In genomic region chr4:8157496-8157895, GRCh38 we compare ENCODE assay signal across 8 cellular contexts. TPM values are rescaled to one million over a fixed set of nuclear protein-coding genes. Genes with fewer than 3 reads are reported as not detected.
DNase-seq lines count a peak whose midpoint lies in the region; ATAC-seq, FAIRE-seq and TF ChIP-seq lines count a peak whose summit lies in the region.

No MANE protein-coding gene starts in this region.

- no peak for DNase-seq in activated naive CD4-positive, alpha-beta T cell treated with anti-CD3 and anti-CD28 coated beads, Interleukin-2, amount 10 ng/mL, durations not matched to agents 7 days and 5 days
- no peak for DNase-seq in activated naive CD4-positive, alpha-beta T cell treated with anti-CD3 and anti-CD28 coated beads, Interleukin-2, amount 50 U/mL, for 72 hours (ENCODE audit: low spot score in 2 of 2)
- no peak for DNase-seq in astrocyte (ENCODE audit: low read depth)
- peak; percentile 38 for DNase-seq in lung (ENCODE audit: low spot score)
- no peak for DNase-seq in type B pancreatic cell (ENCODE audit: extremely low spot score, unreplicated experiment)
- no peak for DNase-seq in RCC 7860 (ENCODE audit: low spot score)

- H3K4me3 Mint-ChIP-seq in activated naive CD4-positive, alpha-beta T cell treated with anti-CD3 and anti-CD28 coated beads, Interleukin-2, amount 10 ng/mL, durations not matched to agents 7 days and 5 days: peak overlapping the region; percentile 33
- peak overlapping the region; percentile 40 for H3K4me3 Mint-ChIP-seq in astrocyte (ENCODE audit: unreplicated experiment)
- H3K4me3 Mint-ChIP-seq in type B pancreatic cell: peak overlapping the region; percentile 28

- no peak for FAIRE-seq in astrocyte (lab: Jason Lieb, UNC)
- FAIRE-seq in RCC 7860 (lab: Jason Lieb, UNC): no peak

- H2AFZ ChIP-seq in astrocyte (ENCODE audit: low read depth, low read length): no peak overlapping the region

- no peaks in the 10 kb centered on the region for H4K20me1 ChIP-seq in astrocyte (ENCODE audit: insufficient read depth, low read length)

- H3K4me1 ChIP-seq in astrocyte (ENCODE audit: insufficient read depth, low read length) (peaks cover 4% of the 10 kb centered on the region), lung (ENCODE audit: control insufficient read depth in 2 of 2, insufficient read depth in 2 of 2, low read length in 2 of 2) (peaks cover 0 to 13% of the 10 kb centered on the region in 2 donors)

- no peak overlapping the region for H3K4me2 ChIP-seq in astrocyte (ENCODE audit: low read length)

- no peak overlapping the region for H3K9ac ChIP-seq in astrocyte (ENCODE audit: low read length)

- CTCF ChIA-PET in activated naive CD4-positive, alpha-beta T cell treated with anti-CD3 and anti-CD28 coated beads, Interleukin-2, amount 10 ng/mL, durations not matched to agents 7 days and 5 days (lab: Charles Lee): no interaction called here

- H3K4me3 ChIP-seq in astrocyte (ENCODE audit: insufficient read depth, low read depth, low read length) (no peak overlapping the region), lung (no peak overlapping the region)

- no peaks in the 10 kb centered on the region for H3K9me3 Mint-ChIP-seq in activated naive CD4-positive, alpha-beta T cell treated with anti-CD3 and anti-CD28 coated beads, Interleukin-2, amount 10 ng/mL, durations not matched to agents 7 days and 5 days
- H3K9me3 Mint-ChIP-seq in activated naive CD4-positive, alpha-beta T cell treated with anti-CD3 and anti-CD28 coated beads, Interleukin-2, amount 50 U/mL, for 72 hours: no peaks in the 10 kb centered on the region
- H3K9me3 Mint-ChIP-seq in astrocyte (ENCODE audit: unreplicated experiment) (peaks cover 2% of the 10 kb centered on the region), type B pancreatic cell (no peaks in the 10 kb centered on the region)

- ATAC-seq in activated naive CD4-positive, alpha-beta T cell treated with anti-CD3 and anti-CD28 coated beads, Interleukin-2, amount 50 U/mL, for 72 hours: no peak
- ATAC-seq in lung (ENCODE audit: insufficient read depth, low FRiP score) (no peak), GM21515 (IDR thresholded peaks at IDR 0.05; ENCODE audit: unreplicated experiment) (no peak), HG03457 (IDR thresholded peaks at IDR 0.05; ENCODE audit: unreplicated experiment) (no peak)

- no peaks in the 10 kb centered on the region for H3K9me3 ChIP-seq in astrocyte (ENCODE audit: insufficient read depth, low read depth, low read length)
- no peaks in the 10 kb centered on the region for H3K9me3 ChIP-seq in lung (ENCODE audit: control insufficient read depth in 2 of 2, insufficient read depth in 1 of 2, low read length in 1 of 2)

- peaks cover 9% of the 10 kb centered on the region for H3K4me1 Mint-ChIP-seq in activated naive CD4-positive, alpha-beta T cell treated with anti-CD3 and anti-CD28 coated beads, Interleukin-2, amount 10 ng/mL, durations not matched to agents 7 days and 5 days
- no peaks in the 10 kb centered on the region for H3K4me1 Mint-ChIP-seq in astrocyte (ENCODE audit: low read depth, unreplicated experiment)
- H3K4me1 Mint-ChIP-seq in type B pancreatic cell (ENCODE audit: unreplicated experiment): peaks cover 15% of the 10 kb centered on the region

- H3K27ac ChIP-seq in astrocyte (ENCODE audit: low read depth, low read length) (no peak overlapping the region), lung (ENCODE audit: low read depth in 1 of 2, low read length in 1 of 2) (no peak overlapping the region)

- H3K27me3 ChIP-seq in astrocyte (ENCODE audit: insufficient read depth, low read length) (peaks cover 25% of the 10 kb centered on the region), lung (ENCODE audit: control insufficient read depth, insufficient read depth) (no peaks in the 10 kb centered on the region)

- H3K27me3 Mint-ChIP-seq in activated naive CD4-positive, alpha-beta T cell treated with anti-CD3 and anti-CD28 coated beads, Interleukin-2, amount 10 ng/mL, durations not matched to agents 7 days and 5 days: peaks cover 62% of the 10 kb centered on the region
- H3K27me3 Mint-ChIP-seq in astrocyte (ENCODE audit: low read depth, unreplicated experiment) (peaks cover 60% of the 10 kb centered on the region), type B pancreatic cell (peaks cover 61% of the 10 kb centered on the region)

- H3K36me3 Mint-ChIP-seq in activated naive CD4-positive, alpha-beta T cell treated with anti-CD3 and anti-CD28 coated beads, Interleukin-2, amount 10 ng/mL, durations not matched to agents 7 days and 5 days: peaks cover 3% of the 10 kb centered on the region
- H3K36me3 Mint-ChIP-seq in activated naive CD4-positive, alpha-beta T cell treated with anti-CD3 and anti-CD28 coated beads, Interleukin-2, amount 50 U/mL, for 72 hours: peaks cover 5% of the 10 kb centered on the region in 2 donors
- no peaks in the 10 kb centered on the region for H3K36me3 Mint-ChIP-seq in astrocyte (ENCODE audit: low read depth, unreplicated experiment)
- no peaks in the 10 kb centered on the region for H3K36me3 Mint-ChIP-seq in type B pancreatic cell

- WGBS in lung, 2 donors: 23 to 34% methylated on average over 15 of the region's 15 CpGs

- TF ChIP-seq CTCF in astrocyte (IDR thresholded peaks at IDR 0.05; ENCODE audit: insufficient read depth, low read depth, low read length): no peak
- TF ChIP-seq CTCF in lung (IDR thresholded peaks at IDR 0.05; ENCODE audit: control extremely low read depth, extremely low read depth): no peak
- TF ChIP-seq CTCF in type B pancreatic cell (conservative IDR thresholded peaks at IDR 0.05): no peak

- H3K27ac Mint-ChIP-seq in activated naive CD4-positive, alpha-beta T cell treated with anti-CD3 and anti-CD28 coated beads, Interleukin-2, amount 10 ng/mL, durations not matched to agents 7 days and 5 days: no peak overlapping the region
- H3K27ac Mint-ChIP-seq in activated naive CD4-positive, alpha-beta T cell treated with anti-CD3 and anti-CD28 coated beads, Interleukin-2, amount 50 U/mL, for 72 hours: no peak overlapping the region
- H3K27ac Mint-ChIP-seq in astrocyte (ENCODE audit: unreplicated experiment) (peak overlapping the region; percentile 34), type B pancreatic cell (no peak overlapping the region)

- no peaks in the 10 kb centered on the region for H3K79me2 ChIP-seq in astrocyte (ENCODE audit: insufficient read depth, low read length)

- H3K36me3 ChIP-seq in astrocyte (ENCODE audit: insufficient read depth, low read length) (no peaks in the 10 kb centered on the region), lung (ENCODE audit: control insufficient read depth in 2 of 2, insufficient read depth in 2 of 2, low read length in 2 of 2) (no peaks in the 10 kb centered on the region)

RNA-seq across cellular contexts. Expression of gene ABLIM2, which starts 1.1 kb away (rescaled TPM):
- under 1 TPM; 0.27 to 0.41 TPM for total RNA-seq in activated naive CD4-positive, alpha-beta T cell treated with anti-CD3 and anti-CD28 coated beads, Interleukin-2, amount 50 U/mL, for 72 hours
- 0.36 and 0.50 TPM in 2 replicates for total RNA-seq in astrocyte
- 10 to 100 TPM in 1 of 2 donors, 1 to 10 TPM in 1; 4.0 to 10.9 TPM for total RNA-seq in lung
- polyA plus RNA-seq in lung: 1 to 10 TPM; 1.7 to 6.5 TPM
- total RNA-seq in type B pancreatic cell (ENCODE audit: low replicate concordance): 2.6 and 3.4 TPM in 2 replicates

RNA-seq across cellular contexts. Expression of gene SH3TC1, which starts 41.6 kb away (rescaled TPM):
- 10 to 100 TPM; 12.2 to 22.2 TPM for total RNA-seq in activated naive CD4-positive, alpha-beta T cell treated with anti-CD3 and anti-CD28 coated beads, Interleukin-2, amount 50 U/mL, for 72 hours
- 1.2 and 1.8 TPM in 2 replicates for total RNA-seq in astrocyte
- 10 to 100 TPM; 41.7 to 67.3 TPM for total RNA-seq in lung
- 10 to 100 TPM; 21.4 to 34.5 TPM for polyA plus RNA-seq in lung
- total RNA-seq in type B pancreatic cell (ENCODE audit: low replicate concordance): 5.4 and 6.9 TPM in 2 replicates
